Comparison of ENCODE assay signal across 1 cellular context in the genomic region with DNA sequence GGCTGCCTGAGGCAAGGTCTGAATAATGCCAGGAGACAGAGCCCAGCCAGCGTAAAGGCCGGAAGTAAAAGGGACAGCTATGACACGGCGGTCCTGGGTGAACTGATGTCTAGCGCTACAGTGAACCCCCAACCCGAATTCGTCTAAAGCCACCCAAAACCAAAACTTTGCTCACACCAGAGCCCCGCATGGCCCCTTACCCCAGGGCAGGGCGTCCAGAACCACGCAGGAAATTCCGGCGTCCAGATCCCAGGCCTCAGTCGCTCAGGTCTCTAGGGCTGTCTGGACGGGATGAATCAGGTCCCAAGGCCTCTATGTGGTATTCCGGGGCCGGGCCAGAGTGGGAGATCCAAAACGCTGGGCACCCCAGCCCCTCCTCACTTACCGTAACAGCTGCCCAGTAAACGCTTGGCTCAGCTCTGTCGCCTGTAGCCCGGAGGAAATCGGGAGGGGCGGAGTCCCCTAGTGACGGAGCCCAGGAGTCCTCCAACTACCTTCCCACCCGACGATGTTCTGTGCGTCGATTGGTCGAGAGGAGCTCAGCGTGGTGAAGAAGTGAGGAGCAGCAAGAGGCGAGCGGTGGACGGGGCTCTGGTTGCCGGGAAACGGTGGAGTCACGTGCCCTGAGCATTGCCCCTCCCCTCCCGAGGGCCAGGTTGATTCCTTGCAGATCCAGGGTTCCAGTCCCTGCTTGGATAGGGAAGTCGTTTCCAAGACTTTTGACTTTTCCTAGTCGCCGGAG.
TF ChIP-seq lines count a peak whose summit lies in the region.

A gene with protein sequence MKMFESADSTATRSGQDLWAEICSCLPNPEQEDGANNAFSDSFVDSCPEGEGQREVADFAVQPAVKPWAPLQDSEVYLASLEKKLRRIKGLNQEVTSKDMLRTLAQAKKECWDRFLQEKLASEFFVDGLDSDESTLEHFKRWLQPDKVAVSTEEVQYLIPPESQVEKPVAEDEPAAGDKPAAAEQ (minus strand): TSS at position 452 of the 742 bp plus-strand sequence. CDS start 2,027 bp downstream, outside the sequence.

TF ChIP-seq in K562, 482 proteins besides CTCF, POLR2A, EP300 and RAD21 (continued from another document and continues in another):
- TF ChIP-seq CHCHD3 (CRISPR knock-in tag; IDR thresholded peaks at IDR 0.05) (no peak), ZNF75A (CRISPR knock-in tag; IDR thresholded peaks at IDR 0.05) (no peak), MAX (CRISPR knock-in tag; IDR thresholded peaks at IDR 0.05) (peak; percentile 84), ZNF449 (CRISPR knock-in tag; IDR thresholded peaks at IDR 0.05) (no peak), MIER1 (IDR thresholded peaks at IDR 0.05; ENCODE audit: low read depth) (no peak), CBFA2T2 (conservative IDR thresholded peaks at IDR 0.05) (peak; percentile 82), TCFL5 (CRISPR knock-in tag; conservative IDR thresholded peaks at IDR 0.05) (no peak), HNRNPLL (IDR thresholded peaks at IDR 0.05; ENCODE audit: low read depth, low read length, poor library complexity, severe bottlenecking) (peak; percentile 78), KLF10 (CRISPR knock-in tag; IDR thresholded peaks at IDR 0.05) (no peak), ELF2 (CRISPR knock-in tag; IDR thresholded peaks at IDR 0.05) (no peak), RBM15 (IDR thresholded peaks at IDR 0.05; ENCODE audit: insufficient read depth, low read length) (no peak), CBX5 (IDR thresholded peaks at IDR 0.05; ENCODE audit: borderline replicate concordance, low read depth) (no peak), HDAC2 (IDR thresholded peaks at IDR 0.05) (peak; percentile 67; the same call in 1 of the 2 replicates), MCM3 (IDR thresholded peaks at IDR 0.05) (no peak), TRIM24 (IDR thresholded peaks at IDR 0.05) (no peak), MAFF (IDR thresholded peaks at IDR 0.05; ENCODE audit: low read length) (no peak), CAMTA2 (CRISPR knock-in tag; conservative IDR thresholded peaks at IDR 0.05) (no peak), RBBP5 (IDR thresholded peaks at IDR 0.05; ENCODE audit: borderline replicate concordance, insufficient read depth, low read length, poor library complexity, severe bottlenecking) (peak; percentile 72), NRF1 (conservative IDR thresholded peaks at IDR 0.05 in 1 of 2, IDR thresholded peaks at IDR 0.05 in 1 of 2) (peak; percentile 54 to 71; a peak in 3 of 4 replicates), SIN3B (IDR thresholded peaks at IDR 0.05; ENCODE audit: low read depth) (no peak), KDM4B (IDR thresholded peaks at IDR 0.05; ENCODE audit: borderline replicate concordance in 2 of 2, low read depth in 1 of 2) (no peak), ETV6 (IDR thresholded peaks at IDR 0.05; ENCODE audit: borderline replicate concordance in 1 of 2, low read depth in 2 of 2, low read length in 1 of 2) (no peak), ETV6 (CRISPR knock-in tag; IDR thresholded peaks at IDR 0.05; ENCODE audit: borderline replicate concordance) (no peak), HIVEP1 (CRISPR knock-in tag; IDR thresholded peaks at IDR 0.05) (no peak), ZNF316 (IDR thresholded peaks at IDR 0.05) (0 out of 2 replicates have a peak, but pooled peaks have one; percentile 9), KDM1A (IDR thresholded peaks at IDR 0.05) (no peak), SMC3 (conservative IDR thresholded peaks at IDR 0.05; ENCODE audit: insufficient read depth, low read depth, low read length) (no peak), ZNF324 (CRISPR knock-in tag; IDR thresholded peaks at IDR 0.05) (no peak), FOXA1 (IDR thresholded peaks at IDR 0.05; ENCODE audit: borderline replicate concordance) (no peak), SP1 (CRISPR knock-in tag; IDR thresholded peaks at IDR 0.05) (peak; percentile 77), RBM25 (IDR thresholded peaks at IDR 0.05; ENCODE audit: low read depth, low read length, severe bottlenecking) (no peak), PBX2 (CRISPR knock-in tag; IDR thresholded peaks at IDR 0.05; ENCODE audit: low read depth) (no peak), PBX2 (tag; conservative IDR thresholded peaks at IDR 0.05; ENCODE audit: low read depth) (no peak), LEF1 (IDR thresholded peaks at IDR 0.05) (no peak), ZNF165 (CRISPR knock-in tag; IDR thresholded peaks at IDR 0.05; ENCODE audit: borderline replicate concordance) (no peak), PHF20 (IDR thresholded peaks at IDR 0.05; ENCODE audit: partially characterized antibody) (peak; percentile 53), ZNF668 (CRISPR knock-in tag; IDR thresholded peaks at IDR 0.05) (no peak), ZNF175 (CRISPR knock-in tag; IDR thresholded peaks at IDR 0.05; ENCODE audit: low read depth) (no peak), ZNF217 (CRISPR knock-in tag; IDR thresholded peaks at IDR 0.05) (no peak), JUND (IDR thresholded peaks at IDR 0.05; ENCODE audit: borderline replicate concordance, low read depth, low read length) (no peak), JUND (tag; IDR thresholded peaks at IDR 0.05; ENCODE audit: borderline replicate concordance, low read depth, low read length) (no peak)
- TF ChIP-seq, protein P1, sequence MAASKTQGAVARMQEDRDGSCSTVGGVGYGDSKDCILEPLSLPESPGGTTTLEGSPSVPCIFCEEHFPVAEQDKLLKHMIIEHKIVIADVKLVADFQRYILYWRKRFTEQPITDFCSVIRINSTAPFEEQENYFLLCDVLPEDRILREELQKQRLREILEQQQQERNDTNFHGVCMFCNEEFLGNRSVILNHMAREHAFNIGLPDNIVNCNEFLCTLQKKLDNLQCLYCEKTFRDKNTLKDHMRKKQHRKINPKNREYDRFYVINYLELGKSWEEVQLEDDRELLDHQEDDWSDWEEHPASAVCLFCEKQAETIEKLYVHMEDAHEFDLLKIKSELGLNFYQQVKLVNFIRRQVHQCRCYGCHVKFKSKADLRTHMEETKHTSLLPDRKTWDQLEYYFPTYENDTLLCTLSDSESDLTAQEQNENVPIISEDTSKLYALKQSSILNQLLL (CRISPR knock-in tag; IDR thresholded peaks at IDR 0.05; ENCODE audit: borderline replicate concordance) = no peak
- TF ChIP-seq, protein P2, sequence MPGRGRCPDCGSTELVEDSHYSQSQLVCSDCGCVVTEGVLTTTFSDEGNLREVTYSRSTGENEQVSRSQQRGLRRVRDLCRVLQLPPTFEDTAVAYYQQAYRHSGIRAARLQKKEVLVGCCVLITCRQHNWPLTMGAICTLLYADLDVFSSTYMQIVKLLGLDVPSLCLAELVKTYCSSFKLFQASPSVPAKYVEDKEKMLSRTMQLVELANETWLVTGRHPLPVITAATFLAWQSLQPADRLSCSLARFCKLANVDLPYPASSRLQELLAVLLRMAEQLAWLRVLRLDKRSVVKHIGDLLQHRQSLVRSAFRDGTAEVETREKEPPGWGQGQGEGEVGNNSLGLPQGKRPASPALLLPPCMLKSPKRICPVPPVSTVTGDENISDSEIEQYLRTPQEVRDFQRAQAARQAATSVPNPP (IDR thresholded peaks at IDR 0.05; ENCODE audit: borderline replicate concordance, insufficient read depth, insufficient read length) = no peak
- TF ChIP-seq, protein P3, sequence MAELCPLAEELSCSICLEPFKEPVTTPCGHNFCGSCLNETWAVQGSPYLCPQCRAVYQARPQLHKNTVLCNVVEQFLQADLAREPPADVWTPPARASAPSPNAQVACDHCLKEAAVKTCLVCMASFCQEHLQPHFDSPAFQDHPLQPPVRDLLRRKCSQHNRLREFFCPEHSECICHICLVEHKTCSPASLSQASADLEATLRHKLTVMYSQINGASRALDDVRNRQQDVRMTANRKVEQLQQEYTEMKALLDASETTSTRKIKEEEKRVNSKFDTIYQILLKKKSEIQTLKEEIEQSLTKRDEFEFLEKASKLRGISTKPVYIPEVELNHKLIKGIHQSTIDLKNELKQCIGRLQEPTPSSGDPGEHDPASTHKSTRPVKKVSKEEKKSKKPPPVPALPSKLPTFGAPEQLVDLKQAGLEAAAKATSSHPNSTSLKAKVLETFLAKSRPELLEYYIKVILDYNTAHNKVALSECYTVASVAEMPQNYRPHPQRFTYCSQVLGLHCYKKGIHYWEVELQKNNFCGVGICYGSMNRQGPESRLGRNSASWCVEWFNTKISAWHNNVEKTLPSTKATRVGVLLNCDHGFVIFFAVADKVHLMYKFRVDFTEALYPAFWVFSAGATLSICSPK (IDR thresholded peaks at IDR 0.05; ENCODE audit: borderline replicate concordance) = no peak
- TF ChIP-seq, protein P4, sequence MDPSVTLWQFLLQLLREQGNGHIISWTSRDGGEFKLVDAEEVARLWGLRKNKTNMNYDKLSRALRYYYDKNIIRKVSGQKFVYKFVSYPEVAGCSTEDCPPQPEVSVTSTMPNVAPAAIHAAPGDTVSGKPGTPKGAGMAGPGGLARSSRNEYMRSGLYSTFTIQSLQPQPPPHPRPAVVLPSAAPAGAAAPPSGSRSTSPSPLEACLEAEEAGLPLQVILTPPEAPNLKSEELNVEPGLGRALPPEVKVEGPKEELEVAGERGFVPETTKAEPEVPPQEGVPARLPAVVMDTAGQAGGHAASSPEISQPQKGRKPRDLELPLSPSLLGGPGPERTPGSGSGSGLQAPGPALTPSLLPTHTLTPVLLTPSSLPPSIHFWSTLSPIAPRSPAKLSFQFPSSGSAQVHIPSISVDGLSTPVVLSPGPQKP (CRISPR knock-in tag; IDR thresholded peaks at IDR 0.05) = no peak
- TF ChIP-seq, protein P5, sequence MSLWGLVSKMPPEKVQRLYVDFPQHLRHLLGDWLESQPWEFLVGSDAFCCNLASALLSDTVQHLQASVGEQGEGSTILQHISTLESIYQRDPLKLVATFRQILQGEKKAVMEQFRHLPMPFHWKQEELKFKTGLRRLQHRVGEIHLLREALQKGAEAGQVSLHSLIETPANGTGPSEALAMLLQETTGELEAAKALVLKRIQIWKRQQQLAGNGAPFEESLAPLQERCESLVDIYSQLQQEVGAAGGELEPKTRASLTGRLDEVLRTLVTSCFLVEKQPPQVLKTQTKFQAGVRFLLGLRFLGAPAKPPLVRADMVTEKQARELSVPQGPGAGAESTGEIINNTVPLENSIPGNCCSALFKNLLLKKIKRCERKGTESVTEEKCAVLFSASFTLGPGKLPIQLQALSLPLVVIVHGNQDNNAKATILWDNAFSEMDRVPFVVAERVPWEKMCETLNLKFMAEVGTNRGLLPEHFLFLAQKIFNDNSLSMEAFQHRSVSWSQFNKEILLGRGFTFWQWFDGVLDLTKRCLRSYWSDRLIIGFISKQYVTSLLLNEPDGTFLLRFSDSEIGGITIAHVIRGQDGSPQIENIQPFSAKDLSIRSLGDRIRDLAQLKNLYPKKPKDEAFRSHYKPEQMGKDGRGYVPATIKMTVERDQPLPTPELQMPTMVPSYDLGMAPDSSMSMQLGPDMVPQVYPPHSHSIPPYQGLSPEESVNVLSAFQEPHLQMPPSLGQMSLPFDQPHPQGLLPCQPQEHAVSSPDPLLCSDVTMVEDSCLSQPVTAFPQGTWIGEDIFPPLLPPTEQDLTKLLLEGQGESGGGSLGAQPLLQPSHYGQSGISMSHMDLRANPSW (CRISPR knock-in tag; IDR thresholded peaks at IDR 0.05) = no peak
- TF ChIP-seq, protein P6, sequence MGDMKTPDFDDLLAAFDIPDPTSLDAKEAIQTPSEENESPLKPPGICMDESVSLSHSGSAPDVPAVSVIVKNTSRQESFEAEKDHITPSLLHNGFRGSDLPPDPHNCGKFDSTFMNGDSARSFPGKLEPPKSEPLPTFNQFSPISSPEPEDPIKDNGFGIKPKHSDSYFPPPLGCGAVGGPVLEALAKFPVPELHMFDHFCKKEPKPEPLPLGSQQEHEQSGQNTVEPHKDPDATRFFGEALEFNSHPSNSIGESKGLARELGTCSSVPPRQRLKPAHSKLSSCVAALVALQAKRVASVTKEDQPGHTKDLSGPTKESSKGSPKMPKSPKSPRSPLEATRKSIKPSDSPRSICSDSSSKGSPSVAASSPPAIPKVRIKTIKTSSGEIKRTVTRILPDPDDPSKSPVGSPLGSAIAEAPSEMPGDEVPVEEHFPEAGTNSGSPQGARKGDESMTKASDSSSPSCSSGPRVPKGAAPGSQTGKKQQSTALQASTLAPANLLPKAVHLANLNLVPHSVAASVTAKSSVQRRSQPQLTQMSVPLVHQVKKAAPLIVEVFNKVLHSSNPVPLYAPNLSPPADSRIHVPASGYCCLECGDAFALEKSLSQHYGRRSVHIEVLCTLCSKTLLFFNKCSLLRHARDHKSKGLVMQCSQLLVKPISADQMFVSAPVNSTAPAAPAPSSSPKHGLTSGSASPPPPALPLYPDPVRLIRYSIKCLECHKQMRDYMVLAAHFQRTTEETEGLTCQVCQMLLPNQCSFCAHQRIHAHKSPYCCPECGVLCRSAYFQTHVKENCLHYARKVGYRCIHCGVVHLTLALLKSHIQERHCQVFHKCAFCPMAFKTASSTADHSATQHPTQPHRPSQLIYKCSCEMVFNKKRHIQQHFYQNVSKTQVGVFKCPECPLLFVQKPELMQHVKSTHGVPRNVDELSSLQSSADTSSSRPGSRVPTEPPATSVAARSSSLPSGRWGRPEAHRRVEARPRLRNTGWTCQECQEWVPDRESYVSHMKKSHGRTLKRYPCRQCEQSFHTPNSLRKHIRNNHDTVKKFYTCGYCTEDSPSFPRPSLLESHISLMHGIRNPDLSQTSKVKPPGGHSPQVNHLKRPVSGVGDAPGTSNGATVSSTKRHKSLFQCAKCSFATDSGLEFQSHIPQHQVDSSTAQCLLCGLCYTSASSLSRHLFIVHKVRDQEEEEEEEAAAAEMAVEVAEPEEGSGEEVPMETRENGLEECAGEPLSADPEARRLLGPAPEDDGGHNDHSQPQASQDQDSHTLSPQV (IDR thresholded peaks at IDR 0.05) = no peak
